ENCODE assay signal across 25 cellular contexts in genomic region chr14:95113476-95113875, GRCh38.
"Had no signal": no experiment of that assay in that cellular context is flagged by ENCODE, and none has a peak within 500 bp of the region (broad histone marks: within the 10 kb centered on the region; RNA-seq: fewer than 3 reads in every experiment).

No MANE protein-coding gene starts in this region.

- H3K27ac Mint-ChIP-seq: activated CD4-positive, alpha-beta memory T cell treated with anti-CD3 and anti-CD28 coated beads, Interleukin-2, amount 10 ng/mL, durations not matched to agents 7 days and 5 days; activated CD4-positive, alpha-beta T cell treated with anti-CD3 and anti-CD28 coated beads, Interleukin-2, amount 10 ng/mL, durations not matched to agents 24 days and 14 days; activated T-helper 1 cell treated with anti-CD3 and anti-CD28 coated beads, Interleukin-12 subunit alpha, Interleukin-12 subunit beta, Interleukin-2, Interleukin-4 antibody, amounts not matched to agents 30 ng/mL and 10 ng/mL and 1 ng/mL, durations not matched to agents 14 hours and 24 hours and 36 hours; progenitor cell of endocrine pancreas had no signal

- H3K4me3 Mint-ChIP-seq: activated CD4-positive, alpha-beta memory T cell treated with anti-CD3 and anti-CD28 coated beads, Interleukin-2, amount 10 ng/mL, durations not matched to agents 7 days and 5 days; activated CD4-positive, alpha-beta T cell treated with anti-CD3 and anti-CD28 coated beads, Interleukin-2, amount 10 ng/mL, durations not matched to agents 24 days and 14 days; activated T-helper 1 cell treated with anti-CD3 and anti-CD28 coated beads, Interleukin-12 subunit alpha, Interleukin-12 subunit beta, Interleukin-2, Interleukin-4 antibody, amounts not matched to agents 30 ng/mL and 10 ng/mL and 1 ng/mL, durations not matched to agents 14 hours and 24 hours and 36 hours had no signal

- H3K9me3 ChIP-seq: ascending aorta, esophagus squamous epithelium, gastrocnemius medialis, mucosa of descending colon, spleen, stomach, uterus had no signal

- H3K4me3 ChIP-seq: ascending aorta, esophagus squamous epithelium, gastrocnemius medialis, mucosa of descending colon, spleen, stomach, uterus had no signal

- DNase-seq: activated CD4-positive, alpha-beta memory T cell treated with anti-CD3 and anti-CD28 coated beads, Interleukin-2, amount 10 ng/mL, durations not matched to agents 7 days and 5 days; activated CD4-positive, alpha-beta T cell treated with anti-CD3 and anti-CD28 coated beads, Interleukin-2, amount 10 ng/mL, durations not matched to agents 24 days and 14 days; activated gamma-delta T cell; activated naive CD4-positive, alpha-beta T cell treated with anti-CD3 and anti-CD28 coated beads, Interleukin-2, amount 50 U/mL, for 16 hours; brain microvascular endothelial cell; caudate nucleus; dermis blood vessel endothelial cell; effector memory CD4-positive, alpha-beta T cell; esophagus squamous epithelium; gastrocnemius medialis; hippocampal formation; mucosa of descending colon; occipital lobe; retina; spleen; stimulated activated CD4-positive, alpha-beta T cell treated with anti-CD3 and anti-CD28 coated beads, Interleukin-4, amount 100 ng/mL, for 1 hour; stomach; SW 1271; trophoblast cell; uterus had no signal

- H3K27me3 ChIP-seq: ascending aorta, brain microvascular endothelial cell, esophagus squamous epithelium, gastrocnemius medialis, spleen, stomach, uterus had no signal

- ATAC-seq: activated CD4-positive, CD25-positive, alpha-beta regulatory T cell treated with anti-CD3 and anti-CD28 coated beads, Interleukin-2, amount 50 U/mL, for 24 hours; gastrocnemius medialis; mucosa of descending colon had no signal

- H3K27ac ChIP-seq: ascending aorta, brain microvascular endothelial cell, esophagus squamous epithelium, gastrocnemius medialis, spleen, stomach, uterus, VCaP had no signal

- H3K4me1 ChIP-seq: ascending aorta, esophagus squamous epithelium, spleen, stomach, uterus had no signal

- H3K36me3 ChIP-seq: uterus had no signal

- H3K9me3 Mint-ChIP-seq: activated CD4-positive, alpha-beta memory T cell treated with anti-CD3 and anti-CD28 coated beads, Interleukin-2, amount 10 ng/mL, durations not matched to agents 7 days and 5 days; activated CD4-positive, alpha-beta T cell treated with anti-CD3 and anti-CD28 coated beads, Interleukin-2, amount 10 ng/mL, durations not matched to agents 24 days and 14 days; activated T-helper 1 cell treated with anti-CD3 and anti-CD28 coated beads, Interleukin-12 subunit alpha, Interleukin-12 subunit beta, Interleukin-2, Interleukin-4 antibody, amounts not matched to agents 30 ng/mL and 10 ng/mL and 1 ng/mL, durations not matched to agents 14 hours and 24 hours and 36 hours had no signal

- H3K27me3 Mint-ChIP-seq: activated CD4-positive, alpha-beta memory T cell treated with anti-CD3 and anti-CD28 coated beads, Interleukin-2, amount 10 ng/mL, durations not matched to agents 7 days and 5 days; activated CD4-positive, alpha-beta T cell treated with anti-CD3 and anti-CD28 coated beads, Interleukin-2, amount 10 ng/mL, durations not matched to agents 24 days and 14 days; progenitor cell of endocrine pancreas had no signal

- H3K4me1 Mint-ChIP-seq: activated CD4-positive, alpha-beta memory T cell treated with anti-CD3 and anti-CD28 coated beads, Interleukin-2, amount 10 ng/mL, durations not matched to agents 7 days and 5 days; activated CD4-positive, alpha-beta T cell treated with anti-CD3 and anti-CD28 coated beads, Interleukin-2, amount 10 ng/mL, durations not matched to agents 24 days and 14 days had no signal
